In genomic region chr9:114721491-114722362, GRCh38 we compare ENCODE assay signal across 1 cellular context.
A peak's percentile ranks its signal among the peaks of the same experiment; 100 is the strongest.
TF ChIP-seq lines count a peak whose summit lies in the region.

No MANE protein-coding gene starts in this region.

TF ChIP-seq in HepG2, 621 proteins besides CTCF, POLR2A, EP300 and RAD21 (continued from another document and continues in another):
- TF ChIP-seq GABPA (IDR thresholded peaks at IDR 0.05; ENCODE audit: low read depth, low read length) (no peak), GABPA (CRISPR knock-in tag; IDR thresholded peaks at IDR 0.05; ENCODE audit: low read depth) (peak; percentile 50), MYC (CRISPR knock-in tag; IDR thresholded peaks at IDR 0.05; ENCODE audit: borderline replicate concordance) (peak; percentile 85; the same call in 1 of the 2 replicates), ZNF720 (CRISPR knock-in tag; IDR thresholded peaks at IDR 0.05) (no peak), TEAD2 (CRISPR knock-in tag; IDR thresholded peaks at IDR 0.05) (no peak), MEIS1 (CRISPR knock-in tag; IDR thresholded peaks at IDR 0.05; ENCODE audit: borderline replicate concordance) (peak; percentile 98), RFX5 (IDR thresholded peaks at IDR 0.05; ENCODE audit: low read depth, low read length) (no peak), THRA (CRISPR knock-in tag; IDR thresholded peaks at IDR 0.05; ENCODE audit: borderline replicate concordance) (peak; percentile 87; the same call in 1 of the 2 replicates), HDAC2 (CRISPR knock-in tag; IDR thresholded peaks at IDR 0.05) (peak; percentile 97), SKI (IDR thresholded peaks at IDR 0.05; ENCODE audit: partially characterized antibody) (peak; percentile 89), ATF3 (CRISPR knock-in tag; IDR thresholded peaks at IDR 0.05) (peak; percentile 88), MAZ (IDR thresholded peaks at IDR 0.05; ENCODE audit: borderline replicate concordance, low read depth, low read length) (no peak), MAZ (CRISPR knock-in tag; IDR thresholded peaks at IDR 0.05; ENCODE audit: low read depth) (no peak; the same call in 1 of the 2 replicates), LCORL (IDR thresholded peaks at IDR 0.05) (no peak), LCORL (CRISPR knock-in tag; IDR thresholded peaks at IDR 0.05) (peak; percentile 85), EHMT2 (IDR thresholded peaks at IDR 0.05; ENCODE audit: borderline replicate concordance, low read depth, low read length) (peak; percentile 83; the same call in 1 of the 2 replicates), ATF6 (CRISPR knock-in tag; conservative IDR thresholded peaks at IDR 0.05) (no peak), ATM (IDR thresholded peaks at IDR 0.05; ENCODE audit: borderline replicate concordance) (no peak), ZMAT3 (CRISPR knock-in tag; conservative IDR thresholded peaks at IDR 0.05) (peak; percentile 60), ZNF619 (CRISPR knock-in tag; IDR thresholded peaks at IDR 0.05) (0 out of 2 replicates have a peak, but pooled peaks have one; percentile 85), NCOR1 (IDR thresholded peaks at IDR 0.05; ENCODE audit: borderline replicate concordance, low read length) (peak; percentile 93), ARNT (IDR thresholded peaks at IDR 0.05) (no peak), FOXO4 (CRISPR knock-in tag; conservative IDR thresholded peaks at IDR 0.05) (0 out of 2 replicates have a peak, but pooled peaks have one; percentile 85), POLR2AphosphoS5 (IDR thresholded peaks at IDR 0.05; ENCODE audit: low read depth, low read length) (no peak), ZNF101 (CRISPR knock-in tag; IDR thresholded peaks at IDR 0.05; ENCODE audit: borderline replicate concordance, low read depth) (peak; percentile 52; the same call in 1 of the 2 replicates), ZNF281 (CRISPR knock-in tag; IDR thresholded peaks at IDR 0.05; ENCODE audit: borderline replicate concordance) (peak; percentile 85; the same call in 1 of the 2 replicates), ELF1 (CRISPR knock-in tag; IDR thresholded peaks at IDR 0.05) (peak; percentile 57; the same call in 1 of the 2 replicates), ZNF75D (CRISPR knock-in tag; IDR thresholded peaks at IDR 0.05; ENCODE audit: borderline replicate concordance) (no peak), ELF3 (CRISPR knock-in tag; IDR thresholded peaks at IDR 0.05) (peak; percentile 84), NFIC (IDR thresholded peaks at IDR 0.05; ENCODE audit: low read length) (peak; percentile 84), HMGXB3 (CRISPR knock-in tag; IDR thresholded peaks at IDR 0.05; ENCODE audit: borderline replicate concordance) (no peak; the same call in none of the 2 replicates), MXD1 (CRISPR knock-in tag; IDR thresholded peaks at IDR 0.05) (no peak), ZKSCAN5 (CRISPR knock-in tag; IDR thresholded peaks at IDR 0.05) (no peak), FOXC1 (CRISPR knock-in tag; IDR thresholded peaks at IDR 0.05; ENCODE audit: borderline replicate concordance) (peak; percentile 81), ZNF335 (CRISPR knock-in tag; IDR thresholded peaks at IDR 0.05) (peak; percentile 35; the same call in 1 of the 2 replicates), NBN (conservative IDR thresholded peaks at IDR 0.05) (no peak), SSRP1 (CRISPR knock-in tag; IDR thresholded peaks at IDR 0.05) (peak; percentile 93; the same call in 1 of the 2 replicates), ZNF766 (CRISPR knock-in tag; IDR thresholded peaks at IDR 0.05; ENCODE audit: borderline replicate concordance) (peak; percentile 87), ZFY (CRISPR knock-in tag; IDR thresholded peaks at IDR 0.05) (peak; percentile 38; the same call in 1 of the 2 replicates), SNAPC2 (CRISPR knock-in tag; IDR thresholded peaks at IDR 0.05) (peak; percentile 77; the same call in 1 of the 2 replicates), HOXA5 (CRISPR knock-in tag; IDR thresholded peaks at IDR 0.05) (peak; percentile 83), ZNF143 (CRISPR knock-in tag; IDR thresholded peaks at IDR 0.05) (no peak), ZNF672 (CRISPR knock-in tag; IDR thresholded peaks at IDR 0.05) (0 out of 2 replicates have a peak, but pooled peaks have one; percentile 57), ZZZ3 (CRISPR knock-in tag; IDR thresholded peaks at IDR 0.05; ENCODE audit: borderline replicate concordance) (peak; percentile 62; the same call in 1 of the 2 replicates), HNF4G (IDR thresholded peaks at IDR 0.05; ENCODE audit: borderline replicate concordance, low read depth, low read length) (peak; percentile 91), HNF4G (CRISPR knock-in tag; IDR thresholded peaks at IDR 0.05; ENCODE audit: borderline replicate concordance, low read depth) (peak; percentile 85; the same call in 1 of the 2 replicates), PBX2 (CRISPR knock-in tag; IDR thresholded peaks at IDR 0.05) (peak; percentile 89), ZNF546 (CRISPR knock-in tag; conservative IDR thresholded peaks at IDR 0.05) (no peak), ZNF749 (CRISPR knock-in tag; IDR thresholded peaks at IDR 0.05; ENCODE audit: borderline replicate concordance) (no peak), ZBTB7A (CRISPR knock-in tag; IDR thresholded peaks at IDR 0.05) (peak; percentile 68), RBFOX2 (IDR thresholded peaks at IDR 0.05; ENCODE audit: low read depth, low read length) (no peak), KLF12 (CRISPR knock-in tag; IDR thresholded peaks at IDR 0.05; ENCODE audit: borderline replicate concordance) (0 out of 2 replicates have a peak, but pooled peaks have one; percentile 20), DPF2 (CRISPR knock-in tag; IDR thresholded peaks at IDR 0.05; ENCODE audit: borderline replicate concordance, low read depth) (peak; percentile 98), MIER3 (CRISPR knock-in tag; IDR thresholded peaks at IDR 0.05; ENCODE audit: borderline replicate concordance) (peak; percentile 97; the same call in 1 of the 2 replicates), TAF15 (IDR thresholded peaks at IDR 0.05; ENCODE audit: low read depth, low read length, poor library complexity, severe bottlenecking) (no peak)
